Comparison of ENCODE assay signal across 1 cellular context in the genomic region with DNA sequence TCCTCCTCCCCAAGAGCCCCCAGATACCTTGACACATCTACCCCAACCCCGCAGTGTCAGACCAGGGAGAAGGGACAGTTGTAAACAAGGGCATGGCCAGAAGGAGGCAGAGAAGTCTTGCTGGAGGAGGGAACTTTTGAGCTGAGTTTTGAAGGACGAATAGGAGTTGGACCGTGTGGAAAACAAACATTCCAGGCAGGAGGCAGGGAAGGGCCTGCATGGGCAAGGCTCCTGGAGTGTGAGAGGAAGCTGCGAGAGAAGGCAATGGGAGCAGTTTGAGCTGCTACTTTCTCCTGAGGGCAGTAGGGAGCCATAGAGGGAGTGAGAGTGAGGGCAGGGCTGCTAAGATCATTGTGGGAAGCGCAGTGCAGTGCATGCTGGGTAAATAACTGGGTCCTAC.
TF ChIP-seq lines count a peak whose summit lies in the region.

No MANE protein-coding gene starts in this region.

TF ChIP-seq in IMR-90, 13 proteins besides CTCF, POLR2A, EP300 and RAD21 (continued from another document):
- TF ChIP-seq ELK1 (IDR thresholded peaks at IDR 0.05; ENCODE audit: borderline replicate concordance, low read depth, low read length) (no peak), NFE2L2 (IDR thresholded peaks at IDR 0.05; ENCODE audit: low read depth, low read length) (no peak), CEBPB (IDR thresholded peaks at IDR 0.05; ENCODE audit: low read depth, low read length) (no peak), USF2 (IDR thresholded peaks at IDR 0.05; ENCODE audit: low read depth, low read length) (no peak), FOS (IDR thresholded peaks at IDR 0.05; ENCODE audit: low read depth, low read length) (no peak), RFX5 (IDR thresholded peaks at IDR 0.05; ENCODE audit: low read depth, low read length) (no peak), MAFK (IDR thresholded peaks at IDR 0.05; ENCODE audit: low read depth, low read length) (no peak), BHLHE40 (IDR thresholded peaks at IDR 0.05; ENCODE audit: low read depth, low read length) (no peak), MAZ (IDR thresholded peaks at IDR 0.05; ENCODE audit: borderline replicate concordance, low read depth, low read length) (no peak), MXI1 (IDR thresholded peaks at IDR 0.05; ENCODE audit: borderline replicate concordance, low read depth, low read length) (no peak), RCOR1 (IDR thresholded peaks at IDR 0.05; ENCODE audit: insufficient replicate concordance, low read length) (no peak), CHD1 (IDR thresholded peaks at IDR 0.05; ENCODE audit: low read depth, low read length) (no peak)
